In genomic region chr19:3149089-3149488, GRCh38 we compare ENCODE assay signal across 1 cellular context.
TF ChIP-seq lines count a peak whose summit lies in the region.

No MANE protein-coding gene starts in this region.

TF ChIP-seq in GM12878, 131 proteins besides CTCF, POLR2A, EP300 and RAD21:
- TF ChIP-seq KAT2A (conservative IDR thresholded peaks at IDR 0.05; ENCODE audit: control insufficient read depth, low read depth, low read length) (no peak), BCL3 (IDR thresholded peaks at IDR 0.05; ENCODE audit: borderline replicate concordance, insufficient read depth, low read depth, low read length, poor library complexity, severe bottlenecking) (peak; percentile 6), ETV6 (conservative IDR thresholded peaks at IDR 0.05 in 1 of 2, IDR thresholded peaks at IDR 0.05 in 1 of 2; ENCODE audit: borderline replicate concordance in 1 of 2, low read depth in 1 of 2) (no peak)
